In genomic region chr6:24403501-24403824, GRCh38 we compare ENCODE assay signal across 8 cellular contexts. TPM values are rescaled to one million over a fixed set of nuclear protein-coding genes. Genes with fewer than 3 reads are reported as not detected.
A peak's percentile ranks its signal among the peaks of the same experiment; 100 is the strongest.
DNase-seq lines count a peak whose midpoint lies in the region; ATAC-seq and TF ChIP-seq lines count a peak whose summit lies in the region.

No MANE protein-coding gene starts in this region.

- DNase-seq in OCI-LY7 (ENCODE audit: low spot score) (no peak), epithelial cell of proximal tubule (ENCODE audit: low read depth) (no peak), prostate gland (ENCODE audit: low spot score) (no peak), iPS-NIHi11 (ENCODE audit: low spot score) (no peak), 8988T (no peak)

- H3K27ac ChIP-seq in OCI-LY7 (ENCODE audit: low read depth, low read length, poor library complexity, severe bottlenecking) (no peak overlapping the region), prostate gland (peak overlapping the region; percentile 36 to 48)

- H3K79me2 ChIP-seq in OCI-LY7 (ENCODE audit: insufficient read depth, low read depth, low read length): no peaks in the 10 kb centered on the region

- POLR2A ChIA-PET in OCI-LY7 (lab: Charles Lee): no interaction called here

- CTCF ChIA-PET in OCI-LY7 (lab: Charles Lee; ENCODE audit: unreplicated experiment): no interaction called here

- intact Hi-C loops in OCI-LY7 (cut with micrococcal nuclease; ENCODE audit: unreplicated experiment): no loop called here
- intact Hi-C loops in prostate gland (cut with DNase I): no loop called here

- H3K27me3 ChIP-seq in prostate gland (replicated peaks; ENCODE audit: insufficient read depth): no peaks in the 10 kb centered on the region

- ATAC-seq in GM18505 (IDR thresholded peaks at IDR 0.05; ENCODE audit: unreplicated experiment): no peak
- no peak for ATAC-seq in HG02588 (IDR thresholded peaks at IDR 0.05; ENCODE audit: unreplicated experiment)

- H3K9me2 ChIP-seq in OCI-LY7 (ENCODE audit: insufficient read depth, low read length): no peaks in the 10 kb centered on the region

- H4K20me1 ChIP-seq in OCI-LY7 (ENCODE audit: insufficient read depth, low read length): no peaks in the 10 kb centered on the region

- peaks cover 4% of the 10 kb centered on the region for H3K4me1 ChIP-seq in OCI-LY7 (ENCODE audit: insufficient read depth, low read length, poor library complexity, severe bottlenecking)
- H3K4me1 ChIP-seq in prostate gland (replicated peaks): no peaks in the 10 kb centered on the region

- peak overlapping the region; percentile 6; the same call in 1 of the 2 replicates for H3K4me2 ChIP-seq in OCI-LY7 (ENCODE audit: low read length)

- TF ChIP-seq POLR2A in prostate gland (IDR thresholded peaks at IDR 0.05): no peak
- TF ChIP-seq POLR2A in GM18505 (IDR thresholded peaks at IDR 0.05; ENCODE audit: borderline replicate concordance, extremely low read depth, insufficient read depth, insufficient read length): no peak

- no TSS peak for BruUV-seq in OCI-LY7 (replicated peaks; lab: Mats Ljungman, UMichigan)

- no peaks in the 10 kb centered on the region for H3K9me3 ChIP-seq in OCI-LY7 (ENCODE audit: low read length)
- H3K9me3 ChIP-seq in prostate gland: no peaks in the 10 kb centered on the region

- H3K36me3 ChIP-seq in OCI-LY7 (ENCODE audit: insufficient read depth, low read length) (no peaks in the 10 kb centered on the region), prostate gland (no peaks in the 10 kb centered on the region)

- no peak overlapping the region for H2AFZ ChIP-seq in OCI-LY7 (ENCODE audit: low read length)

- peak overlapping the region; percentile 64 for H3K4me3 ChIP-seq in GM08714 (ENCODE audit: low read length)
- no peak overlapping the region for H3K4me3 ChIP-seq in OCI-LY7 (ENCODE audit: low read depth, low read length, poor library complexity, severe bottlenecking)
- H3K4me3 ChIP-seq in epithelial cell of proximal tubule (ENCODE audit: low read depth, low read length): peak overlapping the region; percentile 95
- peak overlapping the region; percentile 62 to 68 for H3K4me3 ChIP-seq in prostate gland

- TF ChIP-seq CTCF in OCI-LY7 (conservative IDR thresholded peaks at IDR 0.05; ENCODE audit: low read length) (no peak), epithelial cell of proximal tubule (conservative IDR thresholded peaks at IDR 0.05; ENCODE audit: low read depth, low read length) (no peak), prostate gland (IDR thresholded peaks at IDR 0.05) (no peak)

- WGBS in prostate gland: 7% methylated on average over 12 of the region's 12 CpGs

RNA-seq across cellular contexts. Expression of gene MRS2, which starts 0.7 kb away (rescaled TPM):
- not detected in 2 replicates for total RNA-seq in OCI-LY7 (2014; rRNA removed; shearing (Covaris generic))
- 0.97 and 1.3 TPM in 2 replicates for total RNA-seq in OCI-LY7 (2022)
- total RNA-seq in epithelial cell of proximal tubule: 38.3 and 56.9 TPM in 2 replicates
- 10 to 100 TPM; 27.1 to 27.5 TPM for total RNA-seq in prostate gland

RNA-seq across cellular contexts. Expression of gene DCDC2, which starts 45.6 kb away (rescaled TPM):
- 0.06 and 0.15 TPM in 2 replicates for total RNA-seq in OCI-LY7 (2014; rRNA removed; shearing (Covaris generic))
- total RNA-seq in OCI-LY7 (2022): not detected in 2 replicates
- 112 and 142 TPM in 2 replicates for total RNA-seq in epithelial cell of proximal tubule
- total RNA-seq in prostate gland: 1 to 10 TPM in 1 of 2 donors, under 1 TPM in 1; 0.34 to 2.5 TPM

Comparison
In these comparisons a context has a peak if more than half of its experiments do, and no peak if none do; other contexts are left out.
1. RNA of gene MRS2, which starts 0.7 kb away (total RNA-seq): 38.3 to 56.9 TPM in epithelial cell of proximal tubule and 27.1 to 27.5 TPM in prostate gland; 0.97 to 1.3 TPM in OCI-LY7; every median in the first group is over 10 times any median in the second.
2. RNA of gene DCDC2, which starts 45.6 kb away (total RNA-seq): 112 to 142 TPM in epithelial cell of proximal tubule; 0.34 to 2.5 TPM in prostate gland and 0.06 to 0.15 TPM in OCI-LY7; every median in the first group is over 10 times any median in the second.